16 cellular contexts compared by ENCODE assay signal in the genomic region with DNA sequence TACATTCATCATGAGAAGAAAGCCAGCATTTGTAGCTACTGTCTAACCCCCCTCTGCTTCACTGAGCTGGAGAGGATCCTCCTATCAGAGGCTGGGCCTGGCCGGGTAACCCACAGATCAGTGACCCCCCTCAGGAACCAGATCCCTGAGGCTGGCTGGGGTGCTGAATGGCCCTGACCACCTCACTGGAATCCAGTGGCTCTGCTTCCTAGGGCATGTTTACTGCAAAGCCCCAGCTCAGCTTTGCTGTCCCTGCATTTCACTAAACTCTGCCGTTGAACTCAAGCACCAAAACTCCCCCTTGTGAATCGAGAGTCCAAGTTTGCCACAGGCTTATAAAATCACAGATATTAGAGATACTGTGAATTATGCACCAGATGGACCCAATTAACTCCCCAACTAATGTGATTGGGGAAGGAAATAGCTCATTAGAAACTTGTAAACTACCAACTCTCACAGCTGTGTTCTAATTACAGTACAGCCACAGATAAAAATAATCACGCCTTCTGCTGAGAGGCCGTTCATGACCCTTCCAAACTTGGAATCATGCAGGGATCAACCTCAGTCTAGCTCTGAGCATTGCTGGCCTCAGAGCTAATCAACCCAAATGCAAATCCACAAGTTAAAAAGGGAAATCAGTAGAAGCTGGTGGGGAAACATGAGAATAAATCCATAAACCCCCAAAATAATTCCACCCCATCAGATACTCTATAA. TPM values are rescaled to one million over a fixed set of nuclear protein-coding genes. Genes with fewer than 3 reads are reported as not detected.
"Had no signal": no experiment of that assay in that cellular context is flagged by ENCODE, and none has a peak within 500 bp of the region (broad histone marks: within the 10 kb centered on the region; RNA-seq: fewer than 3 reads in every experiment).

No MANE protein-coding gene starts in this region.

- ATAC-seq: effector memory CD8-positive, alpha-beta T cell; naive thymus-derived CD8-positive, alpha-beta T cell; psoas muscle; stimulated activated naive CD8-positive, alpha-beta T cell treated with anti-CD3 and anti-CD28 coated beads, Interleukin-15, amount 100 ng/mL, for 72 hours; T-helper 17 cell had no signal

- H3K27ac ChIP-seq: psoas muscle, thoracic aorta had no signal

- H3K9me3 Mint-ChIP-seq: activated T-helper 2 cell treated with anti-CD3 and anti-CD28 coated beads, Interferon-gamma antibody, Interleukin-2, Interleukin-4, amounts not matched to agents 10 μg/mL and 5 μg/mL and 100 μg/mL, durations not matched to agents 14 hours and 24 hours and 36 hours; effector memory CD8-positive, alpha-beta T cell; stimulated activated naive CD8-positive, alpha-beta T cell treated with anti-CD3 and anti-CD28 coated beads, Interleukin-15, amount 100 ng/mL, for 72 hours had no signal

- H3K4me1 ChIP-seq: psoas muscle had no signal

- DNase-seq: activated CD4-positive, alpha-beta T cell treated with anti-CD3 and anti-CD28 coated beads, Interleukin-2, amount 50 U/mL, for 1 hour; activated CD4-positive, CD25-positive, alpha-beta regulatory T cell; activated naive CD4-positive, alpha-beta T cell treated with anti-CD3 and anti-CD28 coated beads, Interleukin-2, amount 50 U/mL, for 16 hours; effector memory CD8-positive, alpha-beta T cell; hypothalamus; naive thymus-derived CD8-positive, alpha-beta T cell; psoas muscle; stimulated activated CD4-positive, alpha-beta T cell treated with anti-CD3 and anti-CD28 coated beads, Interleukin-4, amount 100 ng/mL, for 1 hour; stimulated activated naive CD8-positive, alpha-beta T cell treated with anti-CD3 and anti-CD28 coated beads, Interleukin-15, amount 100 ng/mL, for 72 hours; T-helper 17 cell had no signal

- H3K4me1 Mint-ChIP-seq: naive thymus-derived CD8-positive, alpha-beta T cell; stimulated activated naive CD8-positive, alpha-beta T cell treated with anti-CD3 and anti-CD28 coated beads, Interleukin-15, amount 100 ng/mL, for 72 hours; T-helper 17 cell had no signal

- H3K4me3 ChIP-seq: lung, psoas muscle, thoracic aorta had no signal

- H3K9me3 ChIP-seq: thoracic aorta had no signal

- H3K27ac Mint-ChIP-seq: activated T-helper 2 cell treated with anti-CD3 and anti-CD28 coated beads, Interferon-gamma antibody, Interleukin-2, Interleukin-4, amounts not matched to agents 10 μg/mL and 5 μg/mL and 100 μg/mL, durations not matched to agents 14 hours and 24 hours and 36 hours; effector memory CD8-positive, alpha-beta T cell; naive thymus-derived CD8-positive, alpha-beta T cell; stimulated activated naive CD8-positive, alpha-beta T cell treated with anti-CD3 and anti-CD28 coated beads, Interleukin-15, amount 100 ng/mL, for 72 hours; T-helper 17 cell had no signal

- H3K36me3 ChIP-seq: thoracic aorta had no signal

- H3K4me3 Mint-ChIP-seq: effector memory CD8-positive, alpha-beta T cell; naive thymus-derived CD8-positive, alpha-beta T cell; stimulated activated naive CD8-positive, alpha-beta T cell treated with anti-CD3 and anti-CD28 coated beads, Interleukin-15, amount 100 ng/mL, for 72 hours; T-helper 17 cell had no signal

- H3K36me3 Mint-ChIP-seq: naive thymus-derived CD8-positive, alpha-beta T cell had no signal

RNA-seq across cellular contexts. Expression of a gene that starts 47.0 kb away (rescaled TPM):
- total RNA-seq: activated CD8-positive, alpha-beta memory T cell treated with anti-CD3 and anti-CD28 coated beads for 36 hours; activated T-helper 2 cell treated with anti-CD3 and anti-CD28 coated beads, Interferon-gamma antibody, Interleukin-2, Interleukin-4, amounts not matched to agents 10 μg/mL and 5 μg/mL and 100 μg/mL, durations not matched to agents 14 hours and 24 hours and 36 hours; epithelial cell of proximal tubule; glomerular endothelial cell; naive thymus-derived CD8-positive, alpha-beta T cell; T-helper 17 cell had no signal
- polyA plus RNA-seq: naive thymus-derived CD8-positive, alpha-beta T cell had no signal
